In genomic region chr7:141370178-141370577, GRCh38 we compare ENCODE assay signal across 24 cellular contexts.
"Had no signal": no experiment of that assay in that cellular context is flagged by ENCODE, and none has a peak within 500 bp of the region (broad histone marks: within the 10 kb centered on the region; RNA-seq: fewer than 3 reads in every experiment).

No MANE protein-coding gene starts in this region.

- H3K4me3 Mint-ChIP-seq: activated CD4-positive, alpha-beta memory T cell treated with anti-CD3 and anti-CD28 coated beads, Interleukin-2, amount 10 ng/mL, durations not matched to agents 7 days and 5 days; activated CD4-positive, alpha-beta T cell treated with anti-CD3 and anti-CD28 coated beads, Interleukin-2, amount 10 ng/mL, durations not matched to agents 24 days and 14 days; activated naive CD4-positive, alpha-beta T cell treated with anti-CD3 and anti-CD28 coated beads, Interleukin-2, amount 10 ng/mL, durations not matched to agents 7 days and 5 days; activated naive CD8-positive, alpha-beta T cell treated with anti-CD3 and anti-CD28 coated beads, Interleukin-2, amount 10 ng/mL, durations not matched to agents 7 days and 5 days; activated T-cell treated with anti-CD3 and anti-CD28 coated beads, Interleukin-2, amount 50 U/mL, for 24 hours; effector memory CD8-positive, alpha-beta T cell; naive thymus-derived CD8-positive, alpha-beta T cell; neural progenitor cell; type B pancreatic cell had no signal

- H3K27ac Mint-ChIP-seq: activated CD4-positive, alpha-beta memory T cell treated with anti-CD3 and anti-CD28 coated beads, Interleukin-2, amount 10 ng/mL, durations not matched to agents 7 days and 5 days; activated CD4-positive, alpha-beta T cell treated with anti-CD3 and anti-CD28 coated beads, Interleukin-2, amount 10 ng/mL, durations not matched to agents 24 days and 14 days; activated naive CD4-positive, alpha-beta T cell treated with anti-CD3 and anti-CD28 coated beads, Interleukin-2, amount 10 ng/mL, durations not matched to agents 7 days and 5 days; activated naive CD8-positive, alpha-beta T cell treated with anti-CD3 and anti-CD28 coated beads, Interleukin-2, amount 10 ng/mL, durations not matched to agents 7 days and 5 days; activated T-cell treated with anti-CD3 and anti-CD28 coated beads, Interleukin-2, amount 50 U/mL, for 24 hours; effector memory CD8-positive, alpha-beta T cell; naive thymus-derived CD8-positive, alpha-beta T cell; neural progenitor cell; type B pancreatic cell had no signal

- H3K4me1 ChIP-seq: ascending aorta, vagina had no signal

- H3K9me3 ChIP-seq: ascending aorta, thoracic aorta, vagina had no signal

- DNase-seq: activated CD4-positive, alpha-beta memory T cell treated with anti-CD3 and anti-CD28 coated beads, Interleukin-2, amount 10 ng/mL, durations not matched to agents 7 days and 5 days; activated CD4-positive, alpha-beta T cell treated with anti-CD3 and anti-CD28 coated beads, Interleukin-2, amount 10 ng/mL, durations not matched to agents 24 days and 14 days; activated CD4-positive, CD25-positive, alpha-beta regulatory T cell treated with anti-CD3 and anti-CD28 coated beads, Interleukin-2, amount 50 U/mL, for 72 hours; activated CD8-positive, alpha-beta memory T cell treated with anti-CD3 and anti-CD28 coated beads, Interleukin-2, amount 50 U/mL, for 48 hours; activated gamma-delta T cell; activated naive CD4-positive, alpha-beta T cell treated with anti-CD3 and anti-CD28 coated beads, Interleukin-2, amount 10 ng/mL, durations not matched to agents 7 days and 5 days; activated naive CD8-positive, alpha-beta T cell treated with anti-CD3 and anti-CD28 coated beads, Interleukin-2, amount 10 ng/mL, durations not matched to agents 7 days and 5 days; activated T-cell treated with anti-CD3 and anti-CD28 coated beads, Interleukin-2, amount 50 U/mL, for 24 hours; brain microvascular endothelial cell; cortex of kidney; effector memory CD8-positive, alpha-beta T cell; erythroblast; foreskin fibroblast; islet precursor cell; naive thymus-derived CD8-positive, alpha-beta T cell; stimulated activated CD4-positive, alpha-beta T cell treated with anti-CD3 and anti-CD28 coated beads, Interleukin-15, amount 100 ng/mL, for 24 hours; stimulated activated CD4-positive, alpha-beta T cell treated with anti-CD3 and anti-CD28 coated beads, Interleukin-2, amount 100 ng/mL, for 24 hours; stimulated activated naive CD4-positive, alpha-beta T cell treated with Interleukin-2 at 50 U/mL for 16 hours had no signal

- H3K4me2 ChIP-seq: hepatocyte, neural progenitor cell had no signal

- H3K79me2 ChIP-seq: hepatocyte had no signal

- H3K4me3 ChIP-seq: ascending aorta, hepatocyte, neural progenitor cell, thoracic aorta, vagina had no signal

- H3K27ac ChIP-seq: ascending aorta, brain microvascular endothelial cell, hepatocyte, neural progenitor cell, thoracic aorta, vagina had no signal

- H3K36me3 ChIP-seq: ascending aorta, brain microvascular endothelial cell, neural progenitor cell, thoracic aorta, vagina had no signal

- H3K4me1 Mint-ChIP-seq: activated CD4-positive, alpha-beta memory T cell treated with anti-CD3 and anti-CD28 coated beads, Interleukin-2, amount 10 ng/mL, durations not matched to agents 7 days and 5 days; activated CD4-positive, alpha-beta T cell treated with anti-CD3 and anti-CD28 coated beads, Interleukin-2, amount 10 ng/mL, durations not matched to agents 24 days and 14 days; activated naive CD4-positive, alpha-beta T cell treated with anti-CD3 and anti-CD28 coated beads, Interleukin-2, amount 10 ng/mL, durations not matched to agents 7 days and 5 days; activated naive CD8-positive, alpha-beta T cell treated with anti-CD3 and anti-CD28 coated beads, Interleukin-2, amount 10 ng/mL, durations not matched to agents 7 days and 5 days; naive thymus-derived CD8-positive, alpha-beta T cell had no signal

- H3K27me3 ChIP-seq: ascending aorta, brain microvascular endothelial cell, hepatocyte, neural progenitor cell, vagina had no signal

- H2AFZ ChIP-seq: hepatocyte had no signal

- H3K36me3 Mint-ChIP-seq: activated naive CD4-positive, alpha-beta T cell treated with anti-CD3 and anti-CD28 coated beads, Interleukin-2, amount 10 ng/mL, durations not matched to agents 7 days and 5 days; activated naive CD8-positive, alpha-beta T cell treated with anti-CD3 and anti-CD28 coated beads, Interleukin-2, amount 10 ng/mL, durations not matched to agents 7 days and 5 days; naive thymus-derived CD8-positive, alpha-beta T cell; neural progenitor cell; type B pancreatic cell had no signal

- ATAC-seq: effector memory CD8-positive, alpha-beta T cell; naive thymus-derived CD8-positive, alpha-beta T cell had no signal

- H3K9me3 Mint-ChIP-seq: activated CD4-positive, alpha-beta memory T cell treated with anti-CD3 and anti-CD28 coated beads, Interleukin-2, amount 10 ng/mL, durations not matched to agents 7 days and 5 days; activated CD4-positive, alpha-beta T cell treated with anti-CD3 and anti-CD28 coated beads, Interleukin-2, amount 10 ng/mL, durations not matched to agents 24 days and 14 days; activated naive CD4-positive, alpha-beta T cell treated with anti-CD3 and anti-CD28 coated beads, Interleukin-2, amount 10 ng/mL, durations not matched to agents 7 days and 5 days; activated naive CD8-positive, alpha-beta T cell treated with anti-CD3 and anti-CD28 coated beads, Interleukin-2, amount 10 ng/mL, durations not matched to agents 7 days and 5 days; activated T-cell treated with anti-CD3 and anti-CD28 coated beads, Interleukin-2, amount 50 U/mL, for 24 hours; effector memory CD8-positive, alpha-beta T cell; naive thymus-derived CD8-positive, alpha-beta T cell; type B pancreatic cell had no signal
